In the genomic region with DNA sequence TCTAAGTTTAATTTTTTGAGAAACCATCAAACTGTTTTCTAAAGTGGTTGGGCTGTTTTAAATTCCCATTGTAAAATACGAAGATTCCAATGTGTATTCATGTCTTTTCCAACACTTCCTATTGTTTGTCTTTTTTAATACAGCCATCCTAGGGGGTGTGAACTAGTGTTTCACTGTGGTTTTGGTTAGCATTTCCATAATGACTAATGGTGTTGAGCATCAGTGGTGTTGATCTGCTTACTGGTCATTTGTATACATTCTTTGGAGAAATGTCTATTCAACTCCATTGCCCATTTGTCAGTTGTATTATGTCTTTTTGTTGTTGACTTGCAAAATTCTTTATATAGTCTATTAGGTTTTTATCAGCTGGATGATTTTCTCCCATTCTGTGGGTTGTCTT, we compare ENCODE assay signal across 28 cellular contexts.
"Had no signal": no experiment of that assay in that cellular context is flagged by ENCODE, and none has a peak within 500 bp of the region (broad histone marks: within the 10 kb centered on the region; RNA-seq: fewer than 3 reads in every experiment).

No MANE protein-coding gene starts in this region.

- DNase-seq: dorsolateral prefrontal cortex; effector CD4-positive, alpha-beta T cell; foreskin fibroblast; gastrocnemius medialis; head of caudate nucleus; left cardiac atrium; left lung; mesendoderm; midbrain; naive thymus-derived CD4-positive, alpha-beta T cell; nephron progenitor cell; occipital lobe; ovary; posterior cingulate gyrus; retina; right lobe of liver; stimulated activated CD4-positive, alpha-beta T cell treated with anti-CD3 and anti-CD28 coated beads, Interleukin-12 subunit alpha, Interleukin-12 subunit beta, amount 100 ng/mL, for 4 hours; stimulated activated CD4-positive, alpha-beta T cell treated with anti-CD3 and anti-CD28 coated beads, Interleukin-2, amount 100 ng/mL, for 24 hours; stimulated activated CD4-positive, alpha-beta T cell treated with anti-CD3 and anti-CD28 coated beads, Interleukin-4, amount 100 ng/mL, for 24 hours; stimulated activated naive CD8-positive, alpha-beta T cell treated with anti-CD3 and anti-CD28 coated beads, Interleukin-15, Interleukin-2, amounts not matched to agents 100 U/mL and 50 U/mL, for 24 hours; substantia nigra; testis; tibial artery had no signal

- H3K36me3 ChIP-seq: gastrocnemius medialis, left lung, ovary, right lobe of liver, tibial artery had no signal

- H3K9me3 ChIP-seq: gastrocnemius medialis, testis had no signal

- H3K27ac Mint-ChIP-seq: naive thymus-derived CD4-positive, alpha-beta T cell; nephron progenitor cell; type B pancreatic cell had no signal

- H3K36me3 Mint-ChIP-seq: stimulated activated memory B cell treated with anti-CD40 and anti-IgM and Interleukin-4, amounts not matched to agents 10 μg/mL and 1 μg/mL and 100 μg/mL, for 72 hours had no signal

- H3K4me3 ChIP-seq: dorsolateral prefrontal cortex, gastrocnemius medialis, left lung, ovary, right lobe of liver, smooth muscle cell, testis, tibial artery had no signal

- H3K4me2 ChIP-seq: smooth muscle cell had no signal

- H3K27me3 ChIP-seq: dorsolateral prefrontal cortex, gastrocnemius medialis, left lung, ovary, right lobe of liver, testis, tibial artery had no signal

- FAIRE-seq: colon, islet of Langerhans had no signal

- H3K27me3 Mint-ChIP-seq: stimulated activated memory B cell treated with anti-CD40 and anti-IgM and Interleukin-4, amounts not matched to agents 10 μg/mL and 1 μg/mL and 100 μg/mL, for 72 hours; type B pancreatic cell had no signal

- H3K4me3 Mint-ChIP-seq: naive thymus-derived CD4-positive, alpha-beta T cell; nephron progenitor cell; stimulated activated memory B cell treated with anti-CD40 and anti-IgM and Interleukin-4, amounts not matched to agents 10 μg/mL and 1 μg/mL and 100 μg/mL, for 72 hours; type B pancreatic cell had no signal

- H3K4me1 Mint-ChIP-seq: nephron progenitor cell; stimulated activated memory B cell treated with anti-CD40 and anti-IgM and Interleukin-4, amounts not matched to agents 10 μg/mL and 1 μg/mL and 100 μg/mL, for 72 hours had no signal

- H3K27ac ChIP-seq: dorsolateral prefrontal cortex, gastrocnemius medialis, left lung, ovary, right lobe of liver, testis, tibial artery had no signal

- H3K4me1 ChIP-seq: gastrocnemius medialis, left lung, right lobe of liver, testis, tibial artery had no signal
